In the genomic region with DNA sequence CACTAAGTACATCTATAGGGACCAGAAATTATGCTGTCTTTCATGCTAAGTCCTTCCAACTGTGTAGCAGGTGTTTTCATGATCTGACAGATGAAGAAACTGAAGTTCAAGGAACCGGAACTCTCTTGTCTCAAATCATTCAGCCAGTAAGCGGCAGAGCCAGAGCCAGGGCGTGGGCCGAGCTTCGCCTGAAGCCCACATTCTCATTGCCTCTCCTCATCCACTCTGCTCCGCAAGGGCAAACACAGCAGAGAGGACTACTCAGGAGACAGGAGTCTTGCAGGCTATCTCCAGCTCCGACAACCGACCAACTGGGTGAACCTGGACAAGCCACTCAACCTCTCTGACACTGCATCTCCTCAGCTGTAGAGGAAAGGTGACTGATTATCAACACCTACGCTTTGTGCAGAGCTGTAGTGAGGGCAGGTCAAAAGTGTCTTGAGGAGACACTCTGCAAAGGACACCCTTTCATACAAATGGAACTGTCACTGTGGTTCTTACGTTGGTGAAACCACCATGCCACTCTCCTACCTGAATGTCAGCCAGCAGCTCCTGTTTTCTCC, we compare ENCODE assay signal across 8 cellular contexts.
DNase-seq lines count a peak whose midpoint lies in the region; ATAC-seq lines count a peak whose summit lies in the region.

No MANE protein-coding gene starts in this region.

- no peaks in the 10 kb centered on the region for H3K9me3 Mint-ChIP-seq in activated T-cell treated with anti-CD3 and anti-CD28 coated beads, Interleukin-2, amount 50 U/mL, for 4 hours
- no peaks in the 10 kb centered on the region for H3K9me3 Mint-ChIP-seq in activated CD8-positive, alpha-beta T cell treated with anti-CD3 and anti-CD28 coated beads, Interleukin-2, amount 10 ng/mL, durations not matched to agents 7 days and 5 days (ENCODE audit: insufficient read depth)

- CTCF ChIA-PET in activated CD8-positive, alpha-beta T cell treated with anti-CD3 and anti-CD28 coated beads, Interleukin-2, amount 10 ng/mL, durations not matched to agents 7 days and 5 days (lab: Charles Lee) = interaction anchor here (0.8 to 4.3 kb wide), 34 partner anchors 8 to 410 kb away, joined by 3 to 31 read pairs (median 4); no protein-coding TSS in a partner anchor

- ATAC-seq in activated T-cell treated with anti-CD3 and anti-CD28 coated beads, Interleukin-2, amount 50 U/mL, for 4 hours = peak; percentile 57 to 65
- peak; percentile 52 for ATAC-seq in HG02852 (IDR thresholded peaks at IDR 0.05; ENCODE audit: unreplicated experiment)
- peak; percentile 47 for ATAC-seq in activated CD8-positive, alpha-beta T cell treated with anti-CD3 and anti-CD28 coated beads, Interleukin-2, amount 10 ng/mL, durations not matched to agents 7 days and 5 days

- H3K27me3 Mint-ChIP-seq in activated T-cell treated with anti-CD3 and anti-CD28 coated beads, Interleukin-2, amount 50 U/mL, for 4 hours (ENCODE audit: low read depth) = no peaks in the 10 kb centered on the region
- no peaks in the 10 kb centered on the region for H3K27me3 Mint-ChIP-seq in activated CD8-positive, alpha-beta T cell treated with anti-CD3 and anti-CD28 coated beads, Interleukin-2, amount 10 ng/mL, durations not matched to agents 7 days and 5 days (ENCODE audit: low read depth)

- peaks cover 57% of the 10 kb centered on the region for H3K4me1 Mint-ChIP-seq in activated T-cell treated with anti-CD3 and anti-CD28 coated beads, Interleukin-2, amount 50 U/mL, for 4 hours (ENCODE audit: low read depth)
- peaks cover 50% of the 10 kb centered on the region for H3K4me1 Mint-ChIP-seq in activated CD8-positive, alpha-beta T cell treated with anti-CD3 and anti-CD28 coated beads, Interleukin-2, amount 10 ng/mL, durations not matched to agents 7 days and 5 days (ENCODE audit: low read depth)

- no peak for DNase-seq in activated T-cell treated with anti-CD3 and anti-CD28 coated beads, Interleukin-2, amount 50 U/mL, for 4 hours
- DNase-seq in activated T-cell treated with anti-CD3 and anti-CD28 coated beads for 4 hours = no peak
- DNase-seq in activated CD8-positive, alpha-beta T cell treated with anti-CD3 and anti-CD28 coated beads, Interleukin-2, amount 10 ng/mL, durations not matched to agents 7 days and 5 days = no peak
- no peak for DNase-seq in substantia nigra (lab: John Stamatoyannopoulos, UW)
- DNase-seq in GOT3 (lab: John Stamatoyannopoulos, UW) = no peak
- no peak for DNase-seq in NCI-H510A treated with DMSO at 0.1 percent for 48 hours (lab: John Stamatoyannopoulos, UW)
- DNase-seq in NCI-H1436 (lab: John Stamatoyannopoulos, UW) = no peak

- peak overlapping the region; percentile 53 for H3K27ac ChIP-seq in substantia nigra (ENCODE audit: low read depth, low read length, poor library complexity, severe bottlenecking)

- POLR2A ChIA-PET in activated CD8-positive, alpha-beta T cell treated with anti-CD3 and anti-CD28 coated beads, Interleukin-2, amount 10 ng/mL, durations not matched to agents 7 days and 5 days (lab: Charles Lee) = interaction anchor here (0.7 to 2.2 kb wide), 7 partner anchors 9 to 62 kb away, joined by 3 to 11 read pairs (median 4); no protein-coding TSS in a partner anchor

- peak overlapping the region; percentile 47 for H3K4me3 Mint-ChIP-seq in activated T-cell treated with anti-CD3 and anti-CD28 coated beads, Interleukin-2, amount 50 U/mL, for 4 hours
- peak overlapping the region; percentile 13 for H3K4me3 Mint-ChIP-seq in activated CD8-positive, alpha-beta T cell treated with anti-CD3 and anti-CD28 coated beads, Interleukin-2, amount 10 ng/mL, durations not matched to agents 7 days and 5 days

- peak overlapping the region; percentile 64 for H3K27ac Mint-ChIP-seq in activated CD8-positive, alpha-beta T cell treated with anti-CD3 and anti-CD28 coated beads, Interleukin-2, amount 10 ng/mL, durations not matched to agents 7 days and 5 days

- peaks cover 35% of the 10 kb centered on the region for H3K36me3 Mint-ChIP-seq in activated T-cell treated with anti-CD3 and anti-CD28 coated beads, Interleukin-2, amount 50 U/mL, for 4 hours (ENCODE audit: insufficient read depth)
- H3K36me3 Mint-ChIP-seq in activated CD8-positive, alpha-beta T cell treated with anti-CD3 and anti-CD28 coated beads, Interleukin-2, amount 10 ng/mL, durations not matched to agents 7 days and 5 days (ENCODE audit: low read depth) = peaks cover 40% of the 10 kb centered on the region
